ENCODE assay signal across 18 cellular contexts in the genomic region with DNA sequence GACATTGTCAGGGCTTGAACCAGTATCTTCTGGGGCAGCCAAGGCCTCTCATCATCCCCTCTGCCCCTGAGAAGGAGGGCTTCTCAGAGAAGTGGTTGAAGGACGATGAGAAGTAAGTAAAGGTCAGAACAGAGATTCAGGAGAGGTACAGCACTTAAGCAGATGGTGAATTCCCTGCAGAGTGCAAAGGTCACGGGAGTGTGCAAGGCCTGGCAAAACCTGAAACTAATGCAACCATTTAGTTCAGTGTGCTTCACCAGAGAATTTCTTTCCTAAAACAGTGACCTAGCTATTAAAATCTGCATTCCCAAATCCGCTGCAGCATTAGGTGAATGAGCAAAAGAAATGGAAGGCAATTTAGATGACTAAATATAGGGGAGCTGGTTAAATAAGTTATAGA. TPM values are rescaled to one million over a fixed set of nuclear protein-coding genes. Genes with fewer than 3 reads are reported as not detected.
DNase-seq lines count a peak whose midpoint lies in the region; ATAC-seq and TF ChIP-seq lines count a peak whose summit lies in the region.
"Had no signal": no experiment of that assay in that cellular context is flagged by ENCODE, and none has a peak within 500 bp of the region (broad histone marks: within the 10 kb centered on the region; RNA-seq: fewer than 3 reads in every experiment).

No MANE protein-coding gene starts in this region.

- H3K27me3 ChIP-seq in cardiac muscle cell: no peaks in the 10 kb centered on the region
- H3K27me3 ChIP-seq in thymus (ENCODE audit: control insufficient read depth, insufficient read depth): no peaks in the 10 kb centered on the region
- H3K27me3 ChIP-seq: ascending aorta, suprapubic skin had no signal

- peaks cover under 1% of the 10 kb centered on the region for H3K36me3 Mint-ChIP-seq in activated naive CD8-positive, alpha-beta T cell

- DNase-seq in cardiac muscle cell (ENCODE audit: low read depth in 1 of 2, low spot score in 1 of 2) (no peak), cardiac septum (ENCODE audit: low spot score) (no peak), mesenteric fat pad (ENCODE audit: low spot score) (peak; percentile 24), COLO829 (ENCODE audit: low spot score) (no peak), cortex of kidney (lab: John Stamatoyannopoulos, UW) (no peak)
- DNase-seq: activated CD4-positive, alpha-beta T cell treated with anti-CD3 and anti-CD28 coated beads for 1 hour; activated effector memory CD4-positive, alpha-beta T cell treated with Interleukin-2 at 50 U/mL for 16 hours; AML-193; H9; NCI-H1417; NCI-H2227 treated with DMSO at 0.1 percent for 48 hours; occipital lobe; T1000 had no signal

- no peak for TF ChIP-seq CTCF in cardiac muscle cell (IDR thresholded peaks at IDR 0.05; ENCODE audit: low read depth, low read length)

- H3K4me1 ChIP-seq in cardiac muscle cell (ENCODE audit: low read depth) (peaks cover 25% of the 10 kb centered on the region), thymus (ENCODE audit: control insufficient read depth, insufficient read depth, low read length) (peaks cover 41% of the 10 kb centered on the region)
- H3K4me1 ChIP-seq: ascending aorta had no signal

- intact Hi-C loops in cardiac septum (cut with DNase I): no loop called here

- H3K4me3 Mint-ChIP-seq in activated naive CD8-positive, alpha-beta T cell: peak overlapping the region; percentile 40
- H3K4me3 Mint-ChIP-seq: H9 had no signal

- H3K27ac ChIP-seq in cardiac muscle cell: peak overlapping the region; percentile 30
- H3K27ac ChIP-seq in thymus (ENCODE audit: low read depth): peak overlapping the region; percentile 25
- H3K27ac ChIP-seq: ascending aorta, suprapubic skin had no signal

- peaks cover 94% of the 10 kb centered on the region for H3K4me1 Mint-ChIP-seq in activated naive CD8-positive, alpha-beta T cell (ENCODE audit: low read depth)

- no peak overlapping the region for H3K4me3 ChIP-seq in cardiac muscle cell
- H3K4me3 ChIP-seq in thymus (ENCODE audit: low read length): no peak overlapping the region
- H3K4me3 ChIP-seq: ascending aorta, suprapubic skin had no signal

- 95% methylated on average over 3 of the region's 3 CpGs for WGBS in thymus

- ATAC-seq in HG03469 (IDR thresholded peaks at IDR 0.05; ENCODE audit: unreplicated experiment): no peak

- H3K36me3 ChIP-seq in cardiac muscle cell (no peaks in the 10 kb centered on the region), thymus (ENCODE audit: control insufficient read depth, insufficient read depth) (no peaks in the 10 kb centered on the region)
- H3K36me3 ChIP-seq: ascending aorta, suprapubic skin had no signal

- H3K27me3 Mint-ChIP-seq in activated naive CD8-positive, alpha-beta T cell: no peaks in the 10 kb centered on the region

- no peaks in the 10 kb centered on the region for H3K9me3 Mint-ChIP-seq in activated naive CD8-positive, alpha-beta T cell (ENCODE audit: low read depth)
- H3K9me3 Mint-ChIP-seq: H9 had no signal

- H3K27ac Mint-ChIP-seq in activated naive CD8-positive, alpha-beta T cell: peak overlapping the region; percentile 99

- H3K9me3 ChIP-seq in cardiac muscle cell (ENCODE audit: low read depth) (no peaks in the 10 kb centered on the region), thymus (ENCODE audit: control insufficient read depth) (no peaks in the 10 kb centered on the region)
- H3K9me3 ChIP-seq: ascending aorta, suprapubic skin had no signal

RNA-seq across cellular contexts. Expression of gene TRERF1, which starts 58.4 kb away (rescaled TPM):
- 5.7 and 8.7 TPM in 2 replicates for total RNA-seq in cardiac muscle cell
- 6.4 and 7.6 TPM in 2 replicates for polyA plus RNA-seq in cardiac muscle cell
- 0.86 TPM for total RNA-seq in cardiac septum
- total RNA-seq in mesenteric fat pad: 3.3 TPM
- polyA plus RNA-seq in thymus: 8.9 TPM
